In the genomic region with DNA sequence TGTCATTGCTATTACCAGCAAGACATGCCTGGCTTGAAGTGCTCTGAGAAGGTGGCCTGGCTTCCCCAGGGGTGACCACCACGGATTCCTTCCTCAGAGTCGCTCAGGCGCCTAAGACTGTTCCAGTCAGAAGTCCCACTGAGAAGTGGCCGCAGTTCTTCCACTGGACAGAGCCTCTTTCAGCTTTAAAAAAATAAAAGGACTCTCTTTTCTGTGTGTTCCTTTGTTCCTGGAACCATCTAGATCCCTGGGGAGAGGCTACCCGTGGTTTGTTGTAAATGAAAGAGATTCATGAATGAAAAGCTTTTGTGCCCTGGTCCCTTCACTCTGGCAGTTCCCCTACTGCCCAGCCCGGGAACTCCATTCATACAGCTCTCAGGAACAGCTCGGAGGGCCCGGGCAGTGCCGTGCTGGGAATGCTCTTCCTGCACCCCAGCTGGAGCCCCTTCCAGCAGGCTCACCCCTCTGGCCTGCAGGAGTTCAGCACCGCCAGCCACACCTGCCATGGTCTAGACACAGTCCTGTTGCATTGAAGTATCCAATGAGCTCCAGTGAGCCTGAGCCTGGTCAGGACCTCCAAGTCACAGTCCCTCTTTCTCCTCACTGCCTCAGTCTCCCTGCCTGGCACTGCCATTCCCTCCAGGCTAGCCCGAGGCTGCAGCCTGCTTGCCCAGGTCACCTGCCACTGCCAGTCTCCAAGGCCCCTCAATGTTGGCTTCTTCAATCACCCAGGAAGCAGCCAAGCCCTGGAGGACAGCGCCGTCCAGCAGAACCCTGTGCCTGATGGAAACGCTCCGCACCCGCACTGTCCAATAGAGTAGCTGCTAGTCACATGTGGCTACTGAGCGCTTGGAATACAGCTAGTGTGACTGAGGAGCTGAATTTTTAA, we compare ENCODE assay signal across 10 cellular contexts.
A peak's percentile ranks its signal among the peaks of the same experiment; 100 is the strongest.
DNase-seq lines count a peak whose midpoint lies in the region; ATAC-seq and TF ChIP-seq lines count a peak whose summit lies in the region.
"Had no signal": no experiment of that assay in that cellular context is flagged by ENCODE, and none has a peak within 500 bp of the region (broad histone marks: within the 10 kb centered on the region; RNA-seq: fewer than 3 reads in every experiment).

No MANE protein-coding gene starts in this region.

- BruUV-seq in PC-3 (replicated peaks; lab: Mats Ljungman, UMichigan): no TSS peak

- H3K36me3 Mint-ChIP-seq in progenitor cell of endocrine pancreas (ENCODE audit: insufficient read depth): peaks cover 9% of the 10 kb centered on the region
- H3K36me3 Mint-ChIP-seq: natural killer cell had no signal

- no peak overlapping the region for H3K4me3 ChIP-seq in fibroblast of lung (replicated peaks in 1 of 4; ENCODE audit: control extremely low read depth in 1 of 4, insufficient read depth in 1 of 4, low read depth in 3 of 4, low read length in 4 of 4)
- no peak overlapping the region for H3K4me3 ChIP-seq in PC-3 (ENCODE audit: low read length)

- H3K9ac ChIP-seq in fibroblast of lung (ENCODE audit: insufficient read depth, low read length) (no peak overlapping the region), PC-3 (ENCODE audit: low read length) (no peak overlapping the region)

- no peak overlapping the region for H3K4me3 Mint-ChIP-seq in progenitor cell of endocrine pancreas (ENCODE audit: low read depth)
- H3K4me3 Mint-ChIP-seq: natural killer cell had no signal

- H3F3A ChIP-seq in PC-3 (ENCODE audit: low read length, unreplicated experiment): peaks cover 8% of the 10 kb centered on the region

- H4K20me1 ChIP-seq in fibroblast of lung (ENCODE audit: control insufficient read depth, extremely low read depth, insufficient read depth, low read length): no peaks in the 10 kb centered on the region
- no peaks in the 10 kb centered on the region for H4K20me1 ChIP-seq in PC-3 (ENCODE audit: low read length)

- H3K4me1 ChIP-seq in fibroblast of lung (ENCODE audit: control insufficient read depth, extremely low read depth, insufficient read depth, low read length) (peaks cover 10% of the 10 kb centered on the region), PC-3 (ENCODE audit: insufficient read depth, low read length) (peaks cover 30% of the 10 kb centered on the region)

- no peak for ATAC-seq in PC-3
- ATAC-seq: natural killer cell had no signal

- peaks cover 5% of the 10 kb centered on the region for H3K79me2 ChIP-seq in fibroblast of lung (ENCODE audit: control insufficient read depth, insufficient read depth, low read length)
- peaks cover 50% of the 10 kb centered on the region for H3K79me2 ChIP-seq in PC-3 (ENCODE audit: low read length)

- H3K27me3 ChIP-seq in fibroblast of lung (ENCODE audit: control insufficient read depth, insufficient read depth, low read length) (no peaks in the 10 kb centered on the region), PC-3 (ENCODE audit: low read length) (no peaks in the 10 kb centered on the region)

- H3K4me2 ChIP-seq in fibroblast of lung (ENCODE audit: extremely low read depth, insufficient read depth, low read length) (no peak overlapping the region), PC-3 (ENCODE audit: low read length) (no peak overlapping the region)

- H3K36me3 ChIP-seq in fibroblast of lung (ENCODE audit: control insufficient read depth, insufficient read depth, low read length) (no peaks in the 10 kb centered on the region), PC-3 (ENCODE audit: low read depth, low read length) (peaks cover 10% of the 10 kb centered on the region; the same call in 1 of the 2 replicates)

- H3K9me3 Mint-ChIP-seq in progenitor cell of endocrine pancreas (ENCODE audit: low read depth): peaks cover 12% of the 10 kb centered on the region

- H3K27ac ChIP-seq in fibroblast of lung (ENCODE audit: insufficient read depth, low read length) (peak overlapping the region; percentile 29), PC-3 (ENCODE audit: low read length) (no peak overlapping the region)

- DNase-seq in NCI-H2227 (lab: John Stamatoyannopoulos, UW; ENCODE audit: unreplicated experiment) (peak; percentile 34), NCI-H2227 treated with DMSO at 0.1 percent for 48 hours (lab: John Stamatoyannopoulos, UW) (no peak), fibroblast of lung (ENCODE audit: low read depth in 2 of 2) (no peak), retina (peak; percentile 72), PC-3 (no peak), progenitor cell of endocrine pancreas (ENCODE audit: low spot score, unreplicated experiment) (no peak), MV-4-11 (lab: John Stamatoyannopoulos, UW) (no peak)
- DNase-seq: natural killer cell; NK-92 treated with Interleukin-12 subunit alpha and Interleukin-12 subunit beta, amount 100 ng/mL, for 24 hours had no signal

- intact Hi-C loops in PC-3 (cut with micrococcal nuclease): no loop called here

- TF ChIP-seq CTCF in fibroblast of lung (conservative IDR thresholded peaks at IDR 0.05 in 1 of 2, IDR thresholded peaks at IDR 0.05 in 1 of 2; ENCODE audit: low read depth in 1 of 2, low read length in 2 of 2): no peak
- TF ChIP-seq CTCF in PC-3 (conservative IDR thresholded peaks at IDR 0.05; ENCODE audit: low read depth, low read length): no peak
- TF ChIP-seq CTCF in progenitor cell of endocrine pancreas (IDR thresholded peaks at IDR 0.05; ENCODE audit: unreplicated experiment): no peak

- POLR2A ChIA-PET in PC-3 (lab: Charles Lee; ENCODE audit: unreplicated experiment): no interaction called here

- no peaks in the 10 kb centered on the region for H3K27me3 Mint-ChIP-seq in progenitor cell of endocrine pancreas

- H2AFZ ChIP-seq in fibroblast of lung (ENCODE audit: low read length): no peak overlapping the region
- no peak overlapping the region for H2AFZ ChIP-seq in PC-3 (ENCODE audit: low read length)

- no peaks in the 10 kb centered on the region for H3K9me2 ChIP-seq in PC-3 (replicated peaks; ENCODE audit: low read length)

- H3K9me3 ChIP-seq in fibroblast of lung (ENCODE audit: control insufficient read depth, insufficient read depth, low read depth, low read length): no peaks in the 10 kb centered on the region
- H3K9me3 ChIP-seq in PC-3 (ENCODE audit: low read length): no peaks in the 10 kb centered on the region; the same call in 1 of the 2 replicates

- H3K4me1 Mint-ChIP-seq in progenitor cell of endocrine pancreas (ENCODE audit: low read depth): peaks cover 7% of the 10 kb centered on the region

- no peak overlapping the region for H3K27ac Mint-ChIP-seq in progenitor cell of endocrine pancreas

- CTCF ChIA-PET in PC-3 (lab: Charles Lee): no interaction called here

TF ChIP-seq in PFSK-1, 5 proteins besides CTCF, POLR2A, EP300 and RAD21:
- TF ChIP-seq TAF1 (IDR thresholded peaks at IDR 0.05; ENCODE audit: borderline replicate concordance, insufficient read depth, low read length) (0 out of 2 replicates have a peak, but pooled peaks have one; percentile 16), FOXP2 (optimal IDR thresholded peaks at IDR 0.05; ENCODE audit: borderline replicate concordance, extremely low read depth, extremely low read length, insufficient read depth) (no peak), POLR2AphosphoS5 (IDR thresholded peaks at IDR 0.05; ENCODE audit: low read depth, low read length) (peak; percentile 38; the same call in 1 of the 2 replicates), SIN3A (IDR thresholded peaks at IDR 0.05; ENCODE audit: borderline replicate concordance, insufficient read depth, low read length) (no peak)
- TF ChIP-seq, protein P1, sequence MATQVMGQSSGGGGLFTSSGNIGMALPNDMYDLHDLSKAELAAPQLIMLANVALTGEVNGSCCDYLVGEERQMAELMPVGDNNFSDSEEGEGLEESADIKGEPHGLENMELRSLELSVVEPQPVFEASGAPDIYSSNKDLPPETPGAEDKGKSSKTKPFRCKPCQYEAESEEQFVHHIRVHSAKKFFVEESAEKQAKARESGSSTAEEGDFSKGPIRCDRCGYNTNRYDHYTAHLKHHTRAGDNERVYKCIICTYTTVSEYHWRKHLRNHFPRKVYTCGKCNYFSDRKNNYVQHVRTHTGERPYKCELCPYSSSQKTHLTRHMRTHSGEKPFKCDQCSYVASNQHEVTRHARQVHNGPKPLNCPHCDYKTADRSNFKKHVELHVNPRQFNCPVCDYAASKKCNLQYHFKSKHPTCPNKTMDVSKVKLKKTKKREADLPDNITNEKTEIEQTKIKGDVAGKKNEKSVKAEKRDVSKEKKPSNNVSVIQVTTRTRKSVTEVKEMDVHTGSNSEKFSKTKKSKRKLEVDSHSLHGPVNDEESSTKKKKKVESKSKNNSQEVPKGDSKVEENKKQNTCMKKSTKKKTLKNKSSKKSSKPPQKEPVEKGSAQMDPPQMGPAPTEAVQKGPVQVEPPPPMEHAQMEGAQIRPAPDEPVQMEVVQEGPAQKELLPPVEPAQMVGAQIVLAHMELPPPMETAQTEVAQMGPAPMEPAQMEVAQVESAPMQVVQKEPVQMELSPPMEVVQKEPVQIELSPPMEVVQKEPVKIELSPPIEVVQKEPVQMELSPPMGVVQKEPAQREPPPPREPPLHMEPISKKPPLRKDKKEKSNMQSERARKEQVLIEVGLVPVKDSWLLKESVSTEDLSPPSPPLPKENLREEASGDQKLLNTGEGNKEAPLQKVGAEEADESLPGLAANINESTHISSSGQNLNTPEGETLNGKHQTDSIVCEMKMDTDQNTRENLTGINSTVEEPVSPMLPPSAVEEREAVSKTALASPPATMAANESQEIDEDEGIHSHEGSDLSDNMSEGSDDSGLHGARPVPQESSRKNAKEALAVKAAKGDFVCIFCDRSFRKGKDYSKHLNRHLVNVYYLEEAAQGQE (IDR thresholded peaks at IDR 0.05; ENCODE audit: insufficient read depth in 1 of 2, low read depth in 2 of 2, low read length in 2 of 2): no peak

Comparison
In these comparisons a context has a peak if more than half of its experiments do, and no peak if none do; other contexts are left out.
1. DNase-seq: peak in NCI-H2227 (single experiment) and retina (single experiment); none in NCI-H2227 treated with DMSO at 0.1 percent for 48 hours (single experiment), fibroblast of lung (0 of 2), PC-3 (single experiment), progenitor cell of endocrine pancreas (single experiment) and MV-4-11 (single experiment).